Comparison of ENCODE assay signal across 8 cellular contexts in the genomic region with DNA sequence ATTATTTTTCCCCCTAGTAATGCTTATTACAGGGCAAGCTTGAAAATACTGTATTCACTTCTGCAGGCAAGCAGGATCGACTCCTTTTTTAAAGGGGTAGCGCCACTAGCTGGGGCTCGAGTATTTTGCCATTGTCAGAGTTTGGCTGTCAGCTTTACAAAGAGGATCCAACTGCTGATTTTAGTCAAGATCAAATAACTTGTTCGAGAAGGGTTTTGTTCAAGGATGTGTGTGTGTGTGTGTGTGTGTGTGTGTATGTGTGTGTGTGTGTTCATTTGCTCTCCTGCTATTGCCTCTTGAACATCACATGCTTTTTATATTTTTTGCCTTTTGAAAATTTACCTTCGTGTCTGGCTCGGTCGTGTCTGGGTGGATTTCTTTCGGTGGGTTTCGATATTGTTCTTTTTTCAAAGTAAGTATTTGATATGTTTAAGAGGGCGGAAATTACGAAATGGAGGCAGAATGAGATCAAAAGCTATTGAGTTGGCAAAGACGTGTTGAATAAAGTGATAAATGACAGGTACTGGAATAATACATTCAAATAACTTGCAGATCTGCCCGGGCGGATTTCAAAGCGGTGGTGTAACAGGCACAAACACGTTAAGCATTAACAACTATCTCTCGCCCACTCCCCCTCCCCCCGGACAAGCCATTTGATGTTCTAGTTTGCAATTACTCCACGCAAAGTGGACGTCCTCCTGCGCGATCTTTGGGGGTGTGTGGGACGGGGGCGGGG. TPM values are rescaled to one million over a fixed set of nuclear protein-coding genes. Genes with fewer than 3 reads are reported as not detected.
A peak's percentile ranks its signal among the peaks of the same experiment; 100 is the strongest.
DNase-seq lines count a peak whose midpoint lies in the region; ATAC-seq and TF ChIP-seq lines count a peak whose summit lies in the region.

No MANE protein-coding gene starts in this region.

- H3K4me3 ChIP-seq in GM12864 (ENCODE audit: low read depth, low read length), result peak overlapping the region; percentile 67
- H3K4me3 ChIP-seq in Peyer's patch, result peak overlapping the region; percentile 69 to 84 (median 77)
- peak overlapping the region; percentile 73 for H3K4me3 ChIP-seq in neuron (ENCODE audit: low read length)
- peak overlapping the region; percentile 70 to 89 for H3K4me3 ChIP-seq in tibial artery

- H3K4me1 ChIP-seq in Peyer's patch (peaks cover 0 to 41% (median 6%) of the 10 kb centered on the region in 4 donors), neuron (ENCODE audit: insufficient read depth, low read length) (peaks cover 32% of the 10 kb centered on the region), tibial artery (peaks cover 0 to 40% (median 10%) of the 10 kb centered on the region in 4 donors)

- no peak for DNase-seq in GM12864 (ENCODE audit: low read depth)
- DNase-seq in Peyer's patch, result peak in 2 of 3 donors; percentile 75 to 84
- DNase-seq in activated naive CD4-positive, alpha-beta T cell treated with Interleukin-2 at 50 U/mL for 16 hours, result peak; percentile 77
- peak; percentile 71 for DNase-seq in foreskin melanocyte
- DNase-seq in tibial artery, result peak in 1 of 2 donors; percentile 57

- H2AFZ ChIP-seq in neuron (ENCODE audit: low read depth, low read length), result peak overlapping the region; percentile 100

- TF ChIP-seq CTCF in GM12864 (IDR thresholded peaks at IDR 0.05; ENCODE audit: low read depth, low read length, missing control alignments) (peak; percentile 5), Peyer's patch (IDR thresholded peaks at IDR 0.05) (no peak), tibial artery (IDR thresholded peaks at IDR 0.05) (no peak)

- ATAC-seq in HG03159 (IDR thresholded peaks at IDR 0.05; ENCODE audit: unreplicated experiment) (peak; percentile 1), HG03521 (IDR thresholded peaks at IDR 0.05; ENCODE audit: unreplicated experiment) (no peak)

- no peak for TF ChIP-seq POLR2A in Peyer's patch (IDR thresholded peaks at IDR 0.05)

- H3K27me3 ChIP-seq in Peyer's patch, result no peaks in the 10 kb centered on the region
- H3K27me3 ChIP-seq in neuron (ENCODE audit: insufficient read depth, low read length), result no peaks in the 10 kb centered on the region
- H3K27me3 ChIP-seq in tibial artery, result no peaks in the 10 kb centered on the region

- intact Hi-C loops in tibial artery (cut with DNase I; ENCODE audit: low total_unique reads), result loop anchor here (5.0 to 10.0 kb wide), 3 partner anchors 92 to 182 kb away; no protein-coding TSS in a partner anchor

- H3K36me3 ChIP-seq in Peyer's patch (no peaks in the 10 kb centered on the region), neuron (ENCODE audit: insufficient read depth, low read length) (no peaks in the 10 kb centered on the region), tibial artery (no peaks in the 10 kb centered on the region)

- H3K27ac ChIP-seq in Peyer's patch, result peak overlapping the region; percentile 94 to 97 (median 94)
- peak overlapping the region; percentile 97 to 98 for H3K27ac ChIP-seq in tibial artery

- H3K9me3 ChIP-seq in Peyer's patch (no peaks in the 10 kb centered on the region), neuron (ENCODE audit: low read length) (no peaks in the 10 kb centered on the region), tibial artery (no peaks in the 10 kb centered on the region)

RNA-seq across cellular contexts. Expression of gene ARID5B, which starts 1.1 kb away (rescaled TPM):
- 100 to 1,000 TPM in 1 of 4 donors, 10 to 100 TPM in 3; 10.5 to 167 (median 29.4) TPM for total RNA-seq in Peyer's patch
